ENCODE assay signal across 27 cellular contexts in genomic region chrX:20435913-20436312, GRCh38.
"Had no signal": no experiment of that assay in that cellular context is flagged by ENCODE, and none has a peak within 500 bp of the region (broad histone marks: within the 10 kb centered on the region; RNA-seq: fewer than 3 reads in every experiment).

No MANE protein-coding gene starts in this region.

- H3K4me3 ChIP-seq: coronary artery, esophagus muscularis mucosa, gastroesophageal sphincter, heart left ventricle, pancreas, smooth muscle cell, testis, tibial artery had no signal

- H3K4me2 ChIP-seq: smooth muscle cell had no signal

- H3K36me3 ChIP-seq: esophagus muscularis mucosa, gastroesophageal sphincter, heart left ventricle, neutrophil, pancreas, tibial artery had no signal

- H3K27me3 Mint-ChIP-seq: type B pancreatic cell had no signal

- H3K9me3 Mint-ChIP-seq: natural killer cell; stimulated activated effector memory CD8-positive, alpha-beta T cell treated with anti-CD3 and anti-CD28 coated beads, Interleukin-12 subunit alpha, Interleukin-12 subunit beta, amount 100 ng/mL, for 72 hours; type B pancreatic cell had no signal

- H3K27me3 ChIP-seq: esophagus muscularis mucosa, foreskin keratinocyte, gastroesophageal sphincter, heart left ventricle, neutrophil, pancreas, testis, tibial artery had no signal

- H3K4me1 ChIP-seq: esophagus muscularis mucosa, foreskin keratinocyte, heart left ventricle, pancreas, testis, tibial artery had no signal

- H3K27ac ChIP-seq: coronary artery, esophagus muscularis mucosa, foreskin keratinocyte, gastroesophageal sphincter, heart left ventricle, neutrophil, pancreas, testis, tibial artery had no signal

- H3K36me3 Mint-ChIP-seq: natural killer cell; stimulated activated effector memory CD8-positive, alpha-beta T cell treated with anti-CD3 and anti-CD28 coated beads, Interleukin-12 subunit alpha, Interleukin-12 subunit beta, amount 100 ng/mL, for 72 hours; type B pancreatic cell had no signal

- DNase-seq: dermis blood vessel endothelial cell; effector memory CD4-positive, alpha-beta T cell; foreskin keratinocyte; heart left ventricle; hippocampal formation; kidney glomerular epithelial cell; mammary epithelial cell; natural killer cell; pancreas; stimulated activated CD4-positive, alpha-beta T cell treated with anti-CD3 and anti-CD28 coated beads, Interleukin-12 subunit alpha, Interleukin-12 subunit beta, amount 100 ng/mL, for 4 hours; stimulated activated CD4-positive, alpha-beta T cell treated with anti-CD3 and anti-CD28 coated beads, Interleukin-1b, Interleukin-23, amount 100 ng/mL, for 48 hours; stimulated activated CD4-positive, alpha-beta T cell treated with anti-CD3 and anti-CD28 coated beads, Interleukin-4, amount 100 ng/mL, for 1 hour; stimulated activated naive CD8-positive, alpha-beta T cell treated with anti-CD3 and anti-CD28 coated beads, Interleukin-15, Interleukin-2, amounts not matched to agents 100 U/mL and 50 U/mL, for 24 hours; substantia nigra; testis; tibial artery had no signal

- H3K27ac Mint-ChIP-seq: stimulated activated effector memory CD8-positive, alpha-beta T cell treated with anti-CD3 and anti-CD28 coated beads, Interleukin-12 subunit alpha, Interleukin-12 subunit beta, amount 100 ng/mL, for 72 hours; type B pancreatic cell had no signal

- FAIRE-seq: endothelial cell of umbilical vein, islet of Langerhans, pancreas had no signal

- ATAC-seq: foreskin keratinocyte; gastroesophageal sphincter; heart left ventricle; natural killer cell; pancreas; sciatic nerve; stimulated activated effector memory CD8-positive, alpha-beta T cell treated with anti-CD3 and anti-CD28 coated beads, Interleukin-12 subunit alpha, Interleukin-12 subunit beta, amount 100 ng/mL, for 72 hours; stimulated activated naive CD8-positive, alpha-beta T cell treated with anti-CD3 and anti-CD28 coated beads, Interleukin-15, Interleukin-2, amounts not matched to agents 100 U/mL and 50 U/mL, for 24 hours had no signal

- H3K9me3 ChIP-seq: esophagus muscularis mucosa, gastroesophageal sphincter, heart left ventricle, neutrophil, pancreas, testis, tibial artery had no signal

- H3K4me3 Mint-ChIP-seq: natural killer cell; neural crest cell; stimulated activated effector memory CD8-positive, alpha-beta T cell treated with anti-CD3 and anti-CD28 coated beads, Interleukin-12 subunit alpha, Interleukin-12 subunit beta, amount 100 ng/mL, for 72 hours; type B pancreatic cell had no signal
